Comparison of ENCODE assay signal across 8 cellular contexts in genomic region chr1:165376041-165376810, GRCh38. TPM values are rescaled to one million over a fixed set of nuclear protein-coding genes. Genes with fewer than 3 reads are reported as not detected.
A peak's percentile ranks its signal among the peaks of the same experiment; 100 is the strongest.
DNase-seq lines count a peak whose midpoint lies in the region; ATAC-seq and TF ChIP-seq lines count a peak whose summit lies in the region.

No MANE protein-coding gene starts in this region.

- no peaks in the 10 kb centered on the region for H3K9me3 ChIP-seq in BLaER1 treated with 17β-estradiol and CSF1 and Interleukin-3, amounts not matched to agents 10 nM and 100 nM (replicated peaks in 1 of 11)
- H3K9me3 ChIP-seq in heart right ventricle (no peaks in the 10 kb centered on the region), parathyroid adenoma (ENCODE audit: control insufficient read depth, low read length) (no peaks in the 10 kb centered on the region)

- peak overlapping the region; percentile 89 to 99 (median 98) for H3K4me2 ChIP-seq in BLaER1 treated with 17β-estradiol and CSF1 and Interleukin-3, amounts not matched to agents 10 nM and 100 nM
- H3K4me2 ChIP-seq in parathyroid adenoma (ENCODE audit: low read length): peak overlapping the region; percentile 62

- WGBS in heart right ventricle, 2 donors: 1 to 2% methylated on average over 46 of the region's 46 CpGs

- H3K27ac ChIP-seq in BLaER1 treated with 17β-estradiol and CSF1 and Interleukin-3, amounts not matched to agents 10 nM and 100 nM: peak overlapping the region in 9 of 11 experiments; percentile 56 to 85 (median 80); a peak in 18 of 22 replicates
- H3K27ac ChIP-seq in heart right ventricle: peak overlapping the region; percentile 53 to 94 (median 85)
- H3K27ac ChIP-seq in parathyroid adenoma: peak overlapping the region; percentile 47

- intact Hi-C loops in heart right ventricle (cut with DNase I): loop anchor here in 1 of 10 donors (10.0 kb wide), 1 partner anchor 319 kb away; the partner anchor contains the start of gene ALDH9A1

- H2AFZ ChIP-seq in parathyroid adenoma: peak overlapping the region; percentile 51

- H3K27me3 ChIP-seq in BLaER1 treated with 17β-estradiol and CSF1 and Interleukin-3, amounts not matched to agents 10 nM and 100 nM: peaks cover 0 to 82% (median 0%) of the 10 kb centered on the region in 11 experiments; a peak in 9 of 22 replicates
- peaks cover 0 to 77% (median 0%) of the 10 kb centered on the region in 7 donors for H3K27me3 ChIP-seq in heart right ventricle
- H3K27me3 ChIP-seq in parathyroid adenoma (ENCODE audit: control insufficient read depth, insufficient read depth, low read length): no peaks in the 10 kb centered on the region

- peak overlapping the region in 10 of 11 experiments; percentile 39 to 83 (median 73); a peak in 20 of 22 replicates for H3K9ac ChIP-seq in BLaER1 treated with 17β-estradiol and CSF1 and Interleukin-3, amounts not matched to agents 10 nM and 100 nM
- H3K9ac ChIP-seq in parathyroid adenoma: no peak overlapping the region

- peak; percentile 15 for DNase-seq in NCI-H345 treated with DMSO at 0.1 percent for 48 hours (lab: John Stamatoyannopoulos, UW; ENCODE audit: unreplicated experiment)
- DNase-seq in amygdala (lab: John Stamatoyannopoulos, UW): peak in 50 of 56 donors; percentile 8 to 92 (median 60)
- peak; percentile 86 to 92 for DNase-seq in heart right ventricle
- DNase-seq in AML-193 (lab: John Stamatoyannopoulos, UW): no peak

- no peak for TF ChIP-seq CTCF in heart right ventricle (IDR thresholded peaks at IDR 0.05)
- TF ChIP-seq CTCF in parathyroid adenoma (IDR thresholded peaks at IDR 0.05): no peak

- peaks cover 0 to 46% (median 0%) of the 10 kb centered on the region in 11 experiments; a peak in 8 of 22 replicates for H4K20me1 ChIP-seq in BLaER1 treated with 17β-estradiol and CSF1 and Interleukin-3, amounts not matched to agents 10 nM and 100 nM

- H3K79me2 ChIP-seq in parathyroid adenoma: no peaks in the 10 kb centered on the region

- peak; percentile 63 for ATAC-seq in GM21825 (IDR thresholded peaks at IDR 0.05; ENCODE audit: unreplicated experiment)
- peak; percentile 92 to 98 (median 96) for ATAC-seq in heart right ventricle
- no peak for ATAC-seq in GM21526 (IDR thresholded peaks at IDR 0.05; ENCODE audit: low FRiP score, unreplicated experiment)

- H3K36me3 ChIP-seq in BLaER1 treated with 17β-estradiol and CSF1 and Interleukin-3, amounts not matched to agents 10 nM and 100 nM: no peaks in the 10 kb centered on the region
- H3K36me3 ChIP-seq in heart right ventricle: no peaks in the 10 kb centered on the region
- H3K36me3 ChIP-seq in parathyroid adenoma (ENCODE audit: control insufficient read depth, insufficient read depth, low read length): no peaks in the 10 kb centered on the region

- H3K4me3 ChIP-seq in BLaER1 treated with 17β-estradiol and CSF1 and Interleukin-3, amounts not matched to agents 10 nM and 100 nM: peak overlapping the region; percentile 44 to 68 (median 55)
- peak overlapping the region; percentile 21 to 57 (median 49) for H3K4me3 ChIP-seq in heart right ventricle
- H3K4me3 ChIP-seq in parathyroid adenoma (ENCODE audit: low read depth, low read length): no peak overlapping the region

- peaks cover 56 to 61% (median 60%) of the 10 kb centered on the region in 10 experiments for H3K4me1 ChIP-seq in BLaER1 treated with 17β-estradiol and CSF1 and Interleukin-3, amounts not matched to agents 10 nM and 100 nM
- H3K4me1 ChIP-seq in heart right ventricle (peaks cover 0 to 36% (median 28%) of the 10 kb centered on the region in 9 donors), parathyroid adenoma (no peaks in the 10 kb centered on the region)

RNA-seq across cellular contexts. Expression of gene LMX1A, which starts 19.7 kb away (rescaled TPM):
- under 1 TPM in 2 of 10 donors, not detected in 8; 0.14 to 0.19 TPM for total RNA-seq in heart right ventricle
- under 1 TPM in 1 of 2 donors, not detected in 1; 0.04 TPM for polyA plus RNA-seq in heart right ventricle

Comparison
In these comparisons a context has a peak if more than half of its experiments do, and no peak if none do; other contexts are left out.
1. DNase-seq: peak in NCI-H345 treated with DMSO at 0.1 percent for 48 hours (single experiment), amygdala (50 of 56) and heart right ventricle (2 of 2); none in AML-193 (0 of 2).
2. Peak in every context shown above with its lines, with median percentiles within 50 percentile points of each other: H3K27ac ChIP-seq.